ENCODE assay signal across 8 cellular contexts in the genomic region with DNA sequence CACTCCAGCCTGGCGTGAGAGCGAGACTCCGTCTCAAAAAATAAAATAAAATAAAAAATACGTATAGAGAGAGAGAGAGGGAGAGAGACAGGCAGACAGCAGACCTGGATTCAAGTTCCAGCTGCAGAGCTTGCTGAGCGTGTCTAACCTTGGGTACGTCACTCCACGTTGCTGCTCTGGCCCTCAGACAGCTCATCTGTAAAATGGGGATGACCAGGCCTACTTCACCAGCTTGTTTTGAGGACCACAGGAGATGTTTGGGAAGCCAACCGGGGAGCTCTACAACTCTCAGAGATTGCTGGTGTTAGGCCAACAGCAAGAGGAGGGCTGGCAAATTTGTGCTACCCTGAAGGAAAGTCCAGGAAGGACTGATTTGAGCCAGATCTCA. TPM values are rescaled to one million over a fixed set of nuclear protein-coding genes. Genes with fewer than 3 reads are reported as not detected.
DNase-seq lines count a peak whose midpoint lies in the region; ATAC-seq and TF ChIP-seq lines count a peak whose summit lies in the region.

No MANE protein-coding gene starts in this region.

- peak overlapping the region; percentile 98 to 99 for H3K27ac Mint-ChIP-seq in T-cell

- intact Hi-C loops in left colon (cut with DNase I, micrococcal nuclease) = loop anchor here in 1 of 2 donors (10.0 kb wide), 2 partner anchors 149 to 189 kb away; no protein-coding TSS in a partner anchor

- TF ChIP-seq CTCF in GM12865 (IDR thresholded peaks at IDR 0.05; ENCODE audit: insufficient read depth, low read depth, low read length, missing control alignments) (no peak), fibroblast of mammary gland (conservative IDR thresholded peaks at IDR 0.05; ENCODE audit: control insufficient read depth, insufficient read depth, low read depth, low read length) (no peak), retinal pigment epithelial cell (conservative IDR thresholded peaks at IDR 0.05; ENCODE audit: low read depth, low read length) (no peak)

- no peak for DNase-seq in GM12865 (ENCODE audit: low read depth)
- DNase-seq in T-cell = no peak
- no peak for DNase-seq in fibroblast of mammary gland (ENCODE audit: low read depth)
- no peak for DNase-seq in retinal pigment epithelial cell (ENCODE audit: low read depth)
- no peak for DNase-seq in NOMO-1 treated with dmso at 0.1 percent for 144 hours (lab: John Stamatoyannopoulos, UW; ENCODE audit: unreplicated experiment)
- DNase-seq in H4 (ENCODE audit: low spot score) = no peak
- DNase-seq in left colon = no peak
- no peak for DNase-seq in DMS114 treated with DMSO at 0.1 percent for 48 hours (lab: John Stamatoyannopoulos, UW; ENCODE audit: unreplicated experiment)

- CTCF ChIA-PET in T-cell (lab: Charles Lee) = interaction anchor here in 1 of 2 donors (0.6 to 3.9 kb wide), 4 partner anchors 150 to 927 kb away, joined by 4 to 34 read pairs (median 5); no protein-coding TSS in a partner anchor

- no peaks in the 10 kb centered on the region for H3K9me3 Mint-ChIP-seq in T-cell

- H3K36me3 Mint-ChIP-seq in T-cell = no peaks in the 10 kb centered on the region

- peak overlapping the region; percentile 87 to 95 (median 92) for H3K4me3 Mint-ChIP-seq in T-cell

- POLR2A ChIA-PET in T-cell (lab: Charles Lee) = no interaction called here

- ATAC-seq in T-cell (replicated peaks in 1 of 4) = no peak
- ATAC-seq in left colon = no peak

- H3K4me3 ChIP-seq in GM12865 (ENCODE audit: low read depth, low read length) (peak overlapping the region; percentile 68), fibroblast of mammary gland (ENCODE audit: control insufficient read depth, low read depth, low read length) (peak overlapping the region; percentile 46), retinal pigment epithelial cell (ENCODE audit: low read length) (peak overlapping the region; percentile 67)

- H3K27me3 Mint-ChIP-seq in T-cell = no peaks in the 10 kb centered on the region

- H3K4me1 Mint-ChIP-seq in T-cell = peaks cover 56 to 62% (median 58%) of the 10 kb centered on the region in 3 donors

RNA-seq across cellular contexts. Expression of a gene that starts 0.5 kb away (rescaled TPM):
- total RNA-seq in T-cell = 10 to 100 TPM; 49.5 to 64.5 (median 57.2) TPM
- 2.6 and 2.9 TPM in 2 replicates for total RNA-seq in H4 (2014; rRNA removed; shearing (Covaris generic))
- 10 to 100 TPM; 15.0 to 16.2 TPM for total RNA-seq in left colon
